21 cellular contexts compared by ENCODE assay signal in genomic region chr6:12020187-12020791, GRCh38. TPM values are rescaled to one million over a fixed set of nuclear protein-coding genes. Genes with fewer than 3 reads are reported as not detected.
A peak's percentile ranks its signal among the peaks of the same experiment; 100 is the strongest.
DNase-seq lines count a peak whose midpoint lies in the region; ATAC-seq and TF ChIP-seq lines count a peak whose summit lies in the region.
"Had no signal": no experiment of that assay in that cellular context is flagged by ENCODE, and none has a peak within 500 bp of the region (broad histone marks: within the 10 kb centered on the region; RNA-seq: fewer than 3 reads in every experiment).

No MANE protein-coding gene starts in this region.

- ATAC-seq in right cardiac atrium = no peak
- ATAC-seq in heart right ventricle = no peak
- no peak for ATAC-seq in T-helper 17 cell
- ATAC-seq in memory B cell (ENCODE audit: low read depth) = no peak
- ATAC-seq: sciatic nerve had no signal

- H3K36me3 ChIP-seq in heart right ventricle = peaks cover 0 to 56% (median 9%) of the 10 kb centered on the region in 9 donors
- no peaks in the 10 kb centered on the region for H3K36me3 ChIP-seq in uterus

- WGBS in right cardiac atrium = 85% methylated on average over 12 of the region's 12 CpGs
- WGBS in heart right ventricle, 2 donors = 89 to 90% methylated on average over 12 of the region's 12 CpGs

- H3K4me3 ChIP-seq in right cardiac atrium (ENCODE audit: low read length) = no peak overlapping the region
- H3K4me3 ChIP-seq in heart right ventricle = no peak overlapping the region
- no peak overlapping the region for H3K4me3 ChIP-seq in uterus
- H3K4me3 ChIP-seq: dorsolateral prefrontal cortex, MG63, SJSA1, stomach, transverse colon had no signal

- no peaks in the 10 kb centered on the region for H3K9me3 ChIP-seq in right cardiac atrium (ENCODE audit: control insufficient read depth, low read length)
- H3K9me3 ChIP-seq in heart right ventricle = no peaks in the 10 kb centered on the region
- H3K9me3 ChIP-seq in T-helper 17 cell (ENCODE audit: control insufficient read depth, low read length, poor library complexity, severe bottlenecking) = no peaks in the 10 kb centered on the region
- no peaks in the 10 kb centered on the region for H3K9me3 ChIP-seq in uterus
- H3K9me3 ChIP-seq: SJSA1, stomach, transverse colon had no signal

- H3K27ac Mint-ChIP-seq in T-helper 17 cell (peak overlapping the region; percentile 62), memory B cell (peak overlapping the region; percentile 35)

- H3K4me1 Mint-ChIP-seq in T-helper 17 cell (peaks cover 32% of the 10 kb centered on the region), memory B cell (peaks cover 22% of the 10 kb centered on the region)

- H3K27ac ChIP-seq in right cardiac atrium (ENCODE audit: low read length) (peak overlapping the region; percentile 9), heart right ventricle (peak overlapping the region in 1 of 10 donors; percentile 17), uterus (peak overlapping the region; percentile 16 to 54)
- H3K27ac ChIP-seq: dorsolateral prefrontal cortex, SJSA1, stomach, transverse colon had no signal

- DNase-seq in right cardiac atrium (no peak), heart right ventricle (no peak), T-helper 17 cell (no peak), memory B cell (ENCODE audit: low spot score in 2 of 2) (no peak), uterus (no peak), NCI-H146 (lab: John Stamatoyannopoulos, UW) (no peak), SK-N-DZ (ENCODE audit: low spot score) (no peak), Ammon's horn (ENCODE audit: low spot score) (no peak)
- DNase-seq: activated CD4-positive, alpha-beta T cell treated with anti-CD3 and anti-CD28 coated beads for 4 hours; activated gamma-delta T cell treated with Interleukin-2 at 50 U/mL for 16 hours; DMS153; dorsolateral prefrontal cortex; MG63; NCI-H1417; NCI-H510A; stomach; transverse colon had no signal

- H3K27me3 Mint-ChIP-seq in T-helper 17 cell = no peaks in the 10 kb centered on the region
- H3K27me3 Mint-ChIP-seq in memory B cell = no peaks in the 10 kb centered on the region
- H3K27me3 Mint-ChIP-seq: central memory CD8-positive, alpha-beta T cell had no signal

- TF ChIP-seq CTCF in heart right ventricle (IDR thresholded peaks at IDR 0.05) = no peak
- no peak for TF ChIP-seq CTCF in uterus (IDR thresholded peaks at IDR 0.05)

- H3K27me3 ChIP-seq in right cardiac atrium (ENCODE audit: control insufficient read depth, insufficient read depth) = no peaks in the 10 kb centered on the region
- H3K27me3 ChIP-seq in heart right ventricle = no peaks in the 10 kb centered on the region
- H3K27me3 ChIP-seq in uterus = no peaks in the 10 kb centered on the region
- H3K27me3 ChIP-seq: dorsolateral prefrontal cortex, MG63, SJSA1, stomach, transverse colon had no signal

- no peaks in the 10 kb centered on the region for H3K9me3 Mint-ChIP-seq in memory B cell
- H3K9me3 Mint-ChIP-seq: central memory CD8-positive, alpha-beta T cell had no signal

- H3K36me3 Mint-ChIP-seq in T-helper 17 cell (ENCODE audit: low read depth) (peaks cover 12% of the 10 kb centered on the region), memory B cell (peaks cover 40% of the 10 kb centered on the region)

- TF ChIP-seq POLR2A in uterus (IDR thresholded peaks at IDR 0.05) = no peak

- intact Hi-C loops in right cardiac atrium (cut with DNase I) (no loop called here), heart right ventricle (cut with DNase I) (no loop called here), uterus (cut with DNase I; ENCODE audit: low total_unique reads) (no loop called here)

- H3K4me3 Mint-ChIP-seq in T-helper 17 cell (peak overlapping the region; percentile 58), memory B cell (no peak overlapping the region)
- H3K4me3 Mint-ChIP-seq: CD14-positive monocyte; central memory CD8-positive, alpha-beta T cell had no signal

- peaks cover 3% of the 10 kb centered on the region for H3K4me1 ChIP-seq in right cardiac atrium (ENCODE audit: control insufficient read depth, insufficient read depth, low read length)
- peaks cover 0 to 17% (median 14%) of the 10 kb centered on the region in 9 donors for H3K4me1 ChIP-seq in heart right ventricle
- peaks cover 0 to 5% of the 10 kb centered on the region in 2 donors for H3K4me1 ChIP-seq in uterus

RNA-seq across cellular contexts. Expression of gene HIVEP1, which starts 8.2 kb away (rescaled TPM):
- total RNA-seq in right cardiac atrium (10 to 100 TPM; 12.4 to 16.9 (median 15.4) TPM), heart right ventricle (10 to 100 TPM; 10.3 to 20.9 (median 14.1) TPM), T-helper 17 cell (10 to 100 TPM; 63.4 to 70.0 TPM), uterus (10 to 100 TPM in 3 of 4 donors, 1 to 10 TPM in 1; 8.5 to 38.1 (median 22.0) TPM)
- polyA plus RNA-seq in right cardiac atrium (5.1 TPM), heart right ventricle (1 to 10 TPM; 3.4 to 3.5 TPM)
- 3.0 and 4.0 TPM in 2 replicates for polyA plus RNA-seq in SK-N-DZ (2014; cell fraction: cytosol; rRNA removed)
- 2.9 and 3.2 TPM in 2 replicates for polyA plus RNA-seq in SK-N-DZ (2014; cell fraction: nucleus; rRNA removed)
